Comparison of ENCODE assay signal across 9 cellular contexts in genomic region chr6:64310214-64310613, GRCh38.
"Had no signal": no experiment of that assay in that cellular context is flagged by ENCODE, and none has a peak within 500 bp of the region (broad histone marks: within the 10 kb centered on the region; RNA-seq: fewer than 3 reads in every experiment).

No MANE protein-coding gene starts in this region.

- H3K4me2 ChIP-seq: KMS-11 had no signal

- H3K36me3 Mint-ChIP-seq: IgD-negative memory B cell had no signal

- ATAC-seq: HepG2 had no signal

- H3K27ac Mint-ChIP-seq: IgD-negative memory B cell had no signal

- H3K27me3 Mint-ChIP-seq: IgD-negative memory B cell had no signal

- H3K9ac ChIP-seq: KMS-11 had no signal

- FAIRE-seq: HepG2, HTR-8/SVneo had no signal

- H3K27ac ChIP-seq: HL-60, KMS-11 had no signal

- DNase-seq: IMR-90, Karpas-422, KBM-7, KG1 had no signal

- H3K4me3 Mint-ChIP-seq: IgD-negative memory B cell had no signal
